Comparison of ENCODE assay signal across 40 cellular contexts in the genomic region with DNA sequence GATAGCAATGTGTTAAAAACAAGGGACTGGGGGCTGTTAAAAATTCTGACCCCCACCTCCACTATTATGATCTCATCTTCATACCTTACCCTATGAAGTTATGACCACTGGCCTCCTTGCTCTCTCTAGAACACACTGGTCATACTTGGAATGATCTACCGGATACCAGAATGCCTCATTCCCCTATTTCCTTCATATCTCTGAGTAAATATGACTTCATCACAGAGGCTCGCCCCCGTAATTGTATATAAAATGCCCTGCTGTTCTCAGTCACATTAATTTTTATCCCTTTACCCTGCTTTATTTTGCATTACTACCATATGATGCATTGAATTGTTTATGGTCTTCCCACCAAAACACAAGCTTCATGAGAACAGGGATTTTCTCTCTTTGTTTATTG. TPM values are rescaled to one million over a fixed set of nuclear protein-coding genes. Genes with fewer than 3 reads are reported as not detected.
"Had no signal": no experiment of that assay in that cellular context is flagged by ENCODE, and none has a peak within 500 bp of the region (broad histone marks: within the 10 kb centered on the region; RNA-seq: fewer than 3 reads in every experiment).

No MANE protein-coding gene starts in this region.

- H3K4me3 ChIP-seq: ascending aorta, body of pancreas, breast epithelium, MG63, PC-9, SJCRH30, SK-N-MC had no signal

- ATAC-seq: activated CD8-positive, alpha-beta T cell treated with anti-CD3 and anti-CD28 coated beads for 36 hours; activated T-cell treated with anti-CD3 and anti-CD28 coated beads, Interleukin-2, amount 50 U/mL, for 72 hours; activated T-helper 17 cell treated with anti-CD3 and anti-CD28 coated beads, Interleukin-2, amount 50 U/mL, for 72 hours; body of pancreas had no signal

- DNase-seq: activated CD4-positive, alpha-beta T cell treated with anti-CD3 and anti-CD28 coated beads for 1 hour; activated CD4-positive, alpha-beta T cell treated with anti-CD3 and anti-CD28 coated beads for 48 hours; activated CD4-positive, alpha-beta T cell treated with anti-CD3 and anti-CD28 coated beads, Interleukin-2, amount 50 U/mL, for 4 hours; activated CD4-positive, CD25-positive, alpha-beta regulatory T cell; activated CD8-positive, alpha-beta T cell treated with anti-CD3 and anti-CD28 coated beads for 36 hours; activated effector memory CD4-positive, alpha-beta T cell treated with anti-CD3 and anti-CD28 coated beads, Interleukin-2, amount 50 U/mL, for 16 hours; activated naive CD4-positive, alpha-beta T cell; activated naive CD4-positive, alpha-beta T cell treated with anti-CD3 and anti-CD28 coated beads, Interleukin-2, amount 50 U/mL, for 16 hours; activated naive CD8-positive, alpha-beta T cell treated with anti-CD3 and anti-CD28 coated beads for 36 hours; activated T-cell treated with anti-CD3 and anti-CD28 coated beads, Interleukin-2, amount 50 U/mL, for 1 hour; activated T-cell treated with anti-CD3 and anti-CD28 coated beads, Interleukin-2, amount 50 U/mL, for 72 hours; amygdala; body of pancreas; Kasumi-1; KG1; MG63; NCI-H1048; NCI-H1105 treated with DMSO at 0.1 percent for 48 hours; NCI-H1436; NCI-H1694; NCI-H1930; NCI-H2081 treated with DMSO at 0.1 percent for 48 hours; NCI-H345; NCI-H526; NCI-H748 treated with DMSO at 0.1 percent for 48 hours; NK-92 treated with Interleukin-12 subunit alpha and Interleukin-12 subunit beta, amount 100 ng/mL, for 24 hours; PC-9; SHP77; SJCRH30; T1000; WERI-Rb-1 had no signal

RNA-seq across cellular contexts. Expression of a gene that starts 29.2 kb away (rescaled TPM):
- total RNA-seq: activated CD8-positive, alpha-beta memory T cell treated with anti-CD3 and anti-CD28 coated beads for 36 hours; activated CD8-positive, alpha-beta T cell treated with anti-CD3 and anti-CD28 coated beads for 36 hours; activated naive CD8-positive, alpha-beta T cell treated with anti-CD3 and anti-CD28 coated beads for 36 hours; activated T-cell treated with anti-CD3 and anti-CD28 coated beads, Interleukin-2, amount 50 U/mL, for 72 hours; activated T-helper 17 cell treated with anti-CD3 and anti-CD28 coated beads, Interleukin-2, amount 50 U/mL, for 72 hours; ascending aorta; body of pancreas; breast epithelium; cardiac septum; NCI-H460; PC-9; SJCRH30; T-helper 1 cell treated with Interleukin-12 subunit alpha and Interleukin-12 subunit beta and Interleukin-4 antibody, amounts not matched to agents 30 ng/mL and 1 ng/mL, for 36 hours; T-helper 2 cell treated with Interferon-gamma antibody and Interleukin-4, amounts not matched to agents 100 ng/mL and 5 ng/mL, for 36 hours had no signal
